In the genomic region with DNA sequence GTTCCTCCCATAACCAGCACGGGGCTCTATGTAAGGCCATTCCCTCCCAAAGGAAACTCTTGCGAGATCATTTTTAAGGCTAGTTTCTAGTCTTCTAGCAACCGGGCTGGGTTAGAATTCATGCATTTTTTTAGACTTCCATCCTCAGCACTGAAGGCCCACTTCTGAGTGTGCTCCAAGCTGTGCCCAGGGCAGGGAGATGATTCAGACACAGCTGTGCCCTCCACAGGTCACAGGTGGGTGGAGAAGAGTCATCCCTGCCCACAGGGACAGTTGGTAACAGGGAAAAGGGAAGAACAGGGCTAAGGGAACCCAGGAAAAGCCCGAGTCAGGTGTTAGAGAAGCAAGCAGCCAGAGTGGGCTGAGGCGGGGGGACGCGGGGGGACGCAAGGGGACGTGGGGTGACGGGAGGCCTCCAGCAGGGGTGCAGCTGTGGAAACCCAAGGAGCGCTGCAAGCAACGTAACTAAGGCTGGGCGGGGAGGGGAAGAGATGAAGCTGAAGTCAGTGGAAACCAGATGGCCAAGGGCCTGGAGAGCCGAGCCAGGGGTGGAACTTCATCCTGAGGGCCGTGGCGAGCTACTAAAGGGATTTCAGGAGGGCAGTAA, we compare ENCODE assay signal across 33 cellular contexts. TPM values are rescaled to one million over a fixed set of nuclear protein-coding genes. Genes with fewer than 3 reads are reported as not detected.
DNase-seq lines count a peak whose midpoint lies in the region; ATAC-seq, FAIRE-seq and TF ChIP-seq lines count a peak whose summit lies in the region.
"Had no signal": no experiment of that assay in that cellular context is flagged by ENCODE, and none has a peak within 500 bp of the region (broad histone marks: within the 10 kb centered on the region; RNA-seq: fewer than 3 reads in every experiment).

No MANE protein-coding gene starts in this region.

- no peak overlapping the region for H3K4me3 Mint-ChIP-seq in osteocyte (ENCODE audit: unreplicated experiment)
- H3K4me3 Mint-ChIP-seq: activated CD4-positive, alpha-beta T cell treated with anti-CD3 and anti-CD28 coated beads, Interleukin-2, amount 10 ng/mL, durations not matched to agents 7 days and 5 days; activated naive CD8-positive, alpha-beta T cell treated with anti-CD3 and anti-CD28 coated beads for 36 hours; CD14-positive monocyte; central memory CD8-positive, alpha-beta T cell; immature natural killer cell; mesothelial cell of epicardium; natural killer cell had no signal

- FAIRE-seq in HTR-8/SVneo (lab: Jason Lieb, UNC) = peak; percentile 28
- FAIRE-seq: GM12891, HepG2, small intestine had no signal

- H3K9me3 ChIP-seq in esophagus muscularis mucosa = no peaks in the 10 kb centered on the region
- H3K9me3 ChIP-seq: gastroesophageal sphincter, left lung, ovary, transverse colon had no signal

- intact Hi-C loops in esophagus muscularis mucosa (cut with DNase I) = no loop called here

- H3K27ac ChIP-seq in esophagus muscularis mucosa (replicated peaks in 1 of 4) = no peak overlapping the region
- H3K27ac ChIP-seq: gastroesophageal sphincter, left lung, ovary, transverse colon, WERI-Rb-1 had no signal

- H3K4me3 ChIP-seq in esophagus muscularis mucosa = no peak overlapping the region
- H3K4me3 ChIP-seq: gastroesophageal sphincter, left lung, ovary, transverse colon had no signal

- H3K27me3 ChIP-seq in esophagus muscularis mucosa = peaks cover 0 to 10% (median 0%) of the 10 kb centered on the region in 4 donors
- H3K27me3 ChIP-seq: left lung, ovary, transverse colon had no signal

- peaks cover 18% of the 10 kb centered on the region for H3K4me1 Mint-ChIP-seq in osteocyte (ENCODE audit: unreplicated experiment)

- TF ChIP-seq EP300 in esophagus muscularis mucosa (IDR thresholded peaks at IDR 0.05) = no peak

- no peaks in the 10 kb centered on the region for H3K36me3 ChIP-seq in esophagus muscularis mucosa
- H3K36me3 ChIP-seq: gastroesophageal sphincter, left lung, ovary, transverse colon, WERI-Rb-1 had no signal

- H3K27ac Mint-ChIP-seq in osteocyte (ENCODE audit: unreplicated experiment) = no peak overlapping the region
- H3K27ac Mint-ChIP-seq: activated T-helper 2 cell treated with anti-CD3 and anti-CD28 coated beads, Interferon-gamma antibody, Interleukin-2, Interleukin-4, amounts not matched to agents 10 μg/mL and 5 μg/mL and 100 μg/mL, durations not matched to agents 14 hours and 24 hours and 36 hours; mesothelial cell of epicardium; natural killer cell had no signal

- ATAC-seq in GM21619 (IDR thresholded peaks at IDR 0.05; ENCODE audit: unreplicated experiment) = no peak
- no peak for ATAC-seq in HG03439 (IDR thresholded peaks at IDR 0.05; ENCODE audit: unreplicated experiment)
- ATAC-seq: gastroesophageal sphincter, HepG2, left lung, natural killer cell had no signal

- H3K27me3 Mint-ChIP-seq in osteocyte (ENCODE audit: unreplicated experiment) = peaks cover 15% of the 10 kb centered on the region
- H3K27me3 Mint-ChIP-seq: activated CD4-positive, alpha-beta T cell treated with anti-CD3 and anti-CD28 coated beads, Interleukin-2, amount 10 ng/mL, durations not matched to agents 7 days and 5 days; activated naive CD8-positive, alpha-beta T cell treated with anti-CD3 and anti-CD28 coated beads for 36 hours; central memory CD8-positive, alpha-beta T cell had no signal

- TF ChIP-seq CTCF in esophagus muscularis mucosa (IDR thresholded peaks at IDR 0.05) (no peak), osteocyte (IDR thresholded peaks at IDR 0.05) (no peak)

- no peak for TF ChIP-seq POLR2A in esophagus muscularis mucosa (IDR thresholded peaks at IDR 0.05; ENCODE audit: low read depth)

- DNase-seq in CD1c-positive myeloid dendritic cell (ENCODE audit: extremely low spot score) (peak; percentile 72), HTR-8/SVneo (ENCODE audit: insufficient read length, low spot score) (no peak), esophagus muscularis mucosa (ENCODE audit: extremely low spot score) (peak; percentile 53), osteocyte (ENCODE audit: extremely low spot score, unreplicated experiment) (peak; percentile 63), H4 (ENCODE audit: low spot score) (no peak)
- DNase-seq: activated CD4-positive, alpha-beta T cell treated with anti-CD3 and anti-CD28 coated beads, Interleukin-2, amount 10 ng/mL, durations not matched to agents 7 days and 5 days; activated CD8-positive, alpha-beta memory T cell treated with anti-CD3 and anti-CD28 coated beads, Interleukin-2, amount 50 U/mL, for 4 hours; activated naive CD8-positive, alpha-beta T cell treated with anti-CD3 and anti-CD28 coated beads for 36 hours; EL; hippocampal formation; immature natural killer cell; Karpas-422; left lung; natural killer cell; NCI-H146; NCI-H446 treated with DMSO at 0.1 percent for 48 hours; ovary; retina; Right ventricle myocardium superior; small intestine; stimulated activated CD4-positive, alpha-beta T cell treated with anti-CD3 and anti-CD28 coated beads, Interleukin-1b, Interleukin-23, amount 100 ng/mL, for 48 hours; stimulated activated CD8-positive, alpha-beta memory T cell treated with anti-CD3 and anti-CD28 coated beads, Interleukin-4, amount 100 ng/mL, for 48 hours; transverse colon; WERI-Rb-1 had no signal

- H3K4me1 ChIP-seq in esophagus muscularis mucosa = peaks cover 5 to 11% (median 10%) of the 10 kb centered on the region in 4 donors

- no peaks in the 10 kb centered on the region for H3K36me3 Mint-ChIP-seq in osteocyte (ENCODE audit: unreplicated experiment)
- H3K36me3 Mint-ChIP-seq: CD14-positive monocyte, mesothelial cell of epicardium, natural killer cell had no signal

- WGBS in esophagus muscularis mucosa = 82% methylated on average over 16 of the region's 16 CpGs

- H3K9me3 Mint-ChIP-seq in osteocyte (ENCODE audit: unreplicated experiment) = no peaks in the 10 kb centered on the region
- H3K9me3 Mint-ChIP-seq: central memory CD8-positive, alpha-beta T cell; mesothelial cell of epicardium; natural killer cell had no signal

RNA-seq across cellular contexts. Expression of gene PPP2R5C, which starts 27.2 kb away (rescaled TPM):
- 100 to 1,000 TPM; 103 to 142 (median 131) TPM for total RNA-seq in esophagus muscularis mucosa
- total RNA-seq in osteocyte = 115 and 116 TPM in 2 replicates
- 70.7 and 101 TPM in 2 replicates for total RNA-seq in H4 (2014; rRNA removed; shearing (Covaris generic))

Comparison
In these comparisons a context has a peak if more than half of its experiments do, and no peak if none do; other contexts are left out.
1. DNase-seq: peak in CD1c-positive myeloid dendritic cell (single experiment), esophagus muscularis mucosa (single experiment) and osteocyte (single experiment); none in HTR-8/SVneo (single experiment) and H4 (single experiment).